In genomic region chr3:42582474-42583070, GRCh38 we compare ENCODE assay signal across 1 cellular context.
TF ChIP-seq lines count a peak whose summit lies in the region.

No MANE protein-coding gene starts in this region.

TF ChIP-seq in H1, 55 proteins besides CTCF, POLR2A, EP300 and RAD21:
- TF ChIP-seq SAP30 (IDR thresholded peaks at IDR 0.05; ENCODE audit: insufficient read depth, insufficient replicate concordance, low read length) (peak; percentile 45), YY1 (IDR thresholded peaks at IDR 0.05; ENCODE audit: low read depth, low read length) (0 out of 2 replicates have a peak, but pooled peaks have one; percentile 6), BCL11A (IDR thresholded peaks at IDR 0.05; ENCODE audit: low read depth in 2 of 2, low read length in 2 of 2) (no peak), TCF12 (IDR thresholded peaks at IDR 0.05; ENCODE audit: low read depth, low read length) (0 out of 2 replicates have a peak, but pooled peaks have one; percentile 65)
TF ChIP-seq in H1: peak in this region for 3.
